In the genomic region with DNA sequence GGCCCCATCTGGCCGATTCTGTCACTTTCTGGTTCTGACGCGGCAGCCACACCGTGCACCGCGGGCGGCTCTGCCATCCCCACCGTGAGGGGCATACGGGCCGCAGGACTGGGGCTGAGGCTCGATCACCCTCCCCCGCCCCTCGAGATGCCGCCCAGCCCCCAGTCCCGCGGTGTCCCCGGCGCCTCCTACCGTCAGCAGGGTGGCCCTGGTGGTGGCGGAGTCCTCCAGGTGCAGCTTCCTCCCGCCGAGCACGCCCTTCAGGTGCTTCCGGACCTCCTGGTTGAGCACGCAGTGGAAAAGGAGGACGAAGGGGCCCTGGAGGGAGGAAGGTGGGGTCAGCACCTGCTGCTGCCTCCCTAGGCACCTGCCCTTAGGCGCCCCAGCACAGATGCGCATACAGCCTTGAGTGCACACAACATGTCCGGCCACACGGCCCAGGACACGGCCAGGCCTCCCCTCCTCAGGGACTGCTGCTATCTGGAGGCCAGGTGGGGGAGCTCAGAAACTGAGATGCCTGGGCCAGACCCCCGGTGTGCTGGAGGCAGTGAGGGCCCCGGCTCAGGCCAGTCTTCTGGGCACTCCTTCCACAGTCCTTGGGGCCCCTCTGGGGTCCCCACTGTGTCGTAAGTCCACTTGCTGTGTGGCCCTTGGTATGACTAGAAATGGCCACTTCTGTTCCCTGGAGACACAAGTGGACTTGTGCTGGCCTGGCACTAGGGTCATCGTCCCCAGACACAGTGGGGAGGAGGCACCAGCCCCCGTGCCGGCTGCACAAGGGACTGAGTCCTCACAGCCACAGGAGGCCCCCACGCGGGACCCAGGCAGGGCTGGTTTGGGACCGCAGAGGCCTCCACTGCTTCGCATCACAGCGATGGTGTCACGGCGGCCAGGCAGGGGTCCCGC, we compare ENCODE assay signal across 12 cellular contexts. TPM values are rescaled to one million over a fixed set of nuclear protein-coding genes. Genes with fewer than 3 reads are reported as not detected.
DNase-seq lines count a peak whose midpoint lies in the region; ATAC-seq and TF ChIP-seq lines count a peak whose summit lies in the region.
"Had no signal": no experiment of that assay in that cellular context is flagged by ENCODE, and none has a peak within 500 bp of the region (broad histone marks: within the 10 kb centered on the region; RNA-seq: fewer than 3 reads in every experiment).

No MANE protein-coding gene starts in this region.

- peaks cover 9% of the 10 kb centered on the region for H3K27me3 Mint-ChIP-seq in activated T-cell treated with anti-CD3 and anti-CD28 coated beads, Interleukin-2, amount 50 U/mL, for 72 hours (ENCODE audit: low read depth)
- no peaks in the 10 kb centered on the region for H3K27me3 Mint-ChIP-seq in activated T-helper 17 cell treated with anti-CD3 and anti-CD28 coated beads, Interleukin-2, amount 50 U/mL, for 72 hours

- no peaks in the 10 kb centered on the region for H3K36me3 Mint-ChIP-seq in activated T-cell treated with anti-CD3 and anti-CD28 coated beads, Interleukin-2, amount 50 U/mL, for 72 hours (ENCODE audit: insufficient read depth in 2 of 2)
- H3K36me3 Mint-ChIP-seq in activated T-helper 17 cell treated with anti-CD3 and anti-CD28 coated beads, Interleukin-2, amount 50 U/mL, for 72 hours (ENCODE audit: low read depth): no peaks in the 10 kb centered on the region

- H3K27ac Mint-ChIP-seq in activated T-cell treated with anti-CD3 and anti-CD28 coated beads, Interleukin-2, amount 50 U/mL, for 72 hours: no peak overlapping the region
- H3K27ac Mint-ChIP-seq in activated T-helper 17 cell treated with anti-CD3 and anti-CD28 coated beads, Interleukin-2, amount 50 U/mL, for 72 hours: no peak overlapping the region

- H3K9me3 Mint-ChIP-seq in activated T-cell treated with anti-CD3 and anti-CD28 coated beads, Interleukin-2, amount 50 U/mL, for 72 hours: no peaks in the 10 kb centered on the region
- no peaks in the 10 kb centered on the region for H3K9me3 Mint-ChIP-seq in activated T-helper 17 cell treated with anti-CD3 and anti-CD28 coated beads, Interleukin-2, amount 50 U/mL, for 72 hours

- H3K9me3 ChIP-seq in spleen: no peaks in the 10 kb centered on the region
- H3K9me3 ChIP-seq: heart right ventricle had no signal

- H3K4me3 ChIP-seq in H7 (ENCODE audit: insufficient read depth, low read depth, low read length) (no peak overlapping the region), spleen (peak overlapping the region in 2 of 8 donors; percentile 20 to 52), brain microvascular endothelial cell (ENCODE audit: low read depth, low read length) (no peak overlapping the region), lower leg skin (ENCODE audit: low read depth, poor library complexity, severe bottlenecking) (no peak overlapping the region)
- H3K4me3 ChIP-seq: heart right ventricle, lung had no signal

- H3K36me3 ChIP-seq in H7 (replicated peaks; ENCODE audit: control insufficient read depth, insufficient read depth, low read length): no peaks in the 10 kb centered on the region
- H3K36me3 ChIP-seq in spleen: peaks cover 0 to 30% (median 0%) of the 10 kb centered on the region in 6 donors
- H3K36me3 ChIP-seq in brain microvascular endothelial cell (replicated peaks): no peaks in the 10 kb centered on the region
- H3K36me3 ChIP-seq: heart right ventricle had no signal

- TF ChIP-seq POLR2A in spleen (IDR thresholded peaks at IDR 0.05): no peak
- no peak for TF ChIP-seq POLR2A in lower leg skin (IDR thresholded peaks at IDR 0.05)

- no peak for DNase-seq in activated T-cell treated with anti-CD3 and anti-CD28 coated beads, Interleukin-2, amount 50 U/mL, for 72 hours
- DNase-seq in activated T-cell treated with anti-CD3 and anti-CD28 coated beads for 4 hours (no peak), H7 (peak; percentile 81), spleen (peak; percentile 80), brain microvascular endothelial cell (no peak), lower leg skin (ENCODE audit: low spot score in 2 of 2) (no peak)
- DNase-seq: NCI-H2107 had no signal

- peak; percentile 10 to 30 for ATAC-seq in activated T-cell treated with anti-CD3 and anti-CD28 coated beads, Interleukin-2, amount 50 U/mL, for 72 hours (replicated peaks in 1 of 2)
- peak; percentile 54 for ATAC-seq in activated T-helper 17 cell treated with anti-CD3 and anti-CD28 coated beads, Interleukin-2, amount 50 U/mL, for 72 hours (replicated peaks)
- ATAC-seq in HG02642 (IDR thresholded peaks at IDR 0.05; ENCODE audit: poor library complexity, unreplicated experiment): no peak

- H3K4me3 Mint-ChIP-seq in activated T-cell treated with anti-CD3 and anti-CD28 coated beads, Interleukin-2, amount 50 U/mL, for 72 hours: no peak overlapping the region
- H3K4me3 Mint-ChIP-seq in activated T-helper 17 cell treated with anti-CD3 and anti-CD28 coated beads, Interleukin-2, amount 50 U/mL, for 72 hours: peak overlapping the region; percentile 66

- in situ Hi-C loops in brain microvascular endothelial cell (cut with HindIII; ENCODE audit: low pct_ligation_motif_present, low sequenced_read_pairs): no loop called here

- WGBS in spleen, 5 donors: 51 to 74% (median 59%) methylated on average over 36 to 45 of the region's 45 CpGs
- WGBS in lower leg skin, 2 donors: 77 to 79% methylated on average over 34 to 40 of the region's 45 CpGs

- H3K4me1 Mint-ChIP-seq in activated T-cell treated with anti-CD3 and anti-CD28 coated beads, Interleukin-2, amount 50 U/mL, for 72 hours (ENCODE audit: low read depth): peaks cover 21% of the 10 kb centered on the region
- H3K4me1 Mint-ChIP-seq in activated T-helper 17 cell treated with anti-CD3 and anti-CD28 coated beads, Interleukin-2, amount 50 U/mL, for 72 hours: peaks cover 19% of the 10 kb centered on the region

- intact Hi-C loops in spleen (cut with DNase I; ENCODE audit: low total_unique reads) (loop anchor here (5.0 kb wide), 1 partner anchor 175 kb away; no protein-coding TSS in a partner anchor), lower leg skin (cut with DNase I; ENCODE audit: low total_unique reads) (loop anchor here (5.0 kb wide), 1 partner anchor 175 kb away; no protein-coding TSS in a partner anchor)

- peaks cover 0 to 23% (median 8%) of the 10 kb centered on the region in 6 donors for H3K4me1 ChIP-seq in spleen
- H3K4me1 ChIP-seq: heart right ventricle, parathyroid adenoma had no signal

- no peak for TF ChIP-seq CTCF in spleen (IDR thresholded peaks at IDR 0.05 in 8 of 11, conservative IDR thresholded peaks at IDR 0.05 in 3 of 11)
- no peak for TF ChIP-seq CTCF in brain microvascular endothelial cell (IDR thresholded peaks at IDR 0.05; ENCODE audit: low read depth, low read length, missing control alignments)
- TF ChIP-seq CTCF in lower leg skin (IDR thresholded peaks at IDR 0.05): no peak

- H3K27me3 ChIP-seq in H7 (ENCODE audit: control insufficient read depth, insufficient read depth, low read length) (no peaks in the 10 kb centered on the region), spleen (replicated peaks in 1 of 7) (peaks cover 0 to 41% (median 12%) of the 10 kb centered on the region in 7 donors), brain microvascular endothelial cell (replicated peaks) (no peaks in the 10 kb centered on the region)

- H3K27ac ChIP-seq in spleen (peak overlapping the region in 1 of 8 donors; percentile 47), brain microvascular endothelial cell (no peak overlapping the region)
- H3K27ac ChIP-seq: heart right ventricle, parathyroid adenoma had no signal

RNA-seq across cellular contexts. Expression of gene TRMU, which starts 31.5 kb away (rescaled TPM):
- total RNA-seq in activated T-cell treated with anti-CD3 and anti-CD28 coated beads, Interleukin-2, amount 50 U/mL, for 72 hours: 10 to 100 TPM; 65.3 to 69.7 TPM
- total RNA-seq in H7 (2014; rRNA removed; shearing (Covaris generic)): 72.9 and 76.2 TPM in 2 replicates
- total RNA-seq in activated T-helper 17 cell treated with anti-CD3 and anti-CD28 coated beads, Interleukin-2, amount 50 U/mL, for 72 hours: 10 to 100 TPM; 92.0 to 92.2 TPM
- total RNA-seq in spleen (10 to 100 TPM; 43.1 to 59.6 (median 49.8) TPM), lower leg skin (10 to 100 TPM; 26.8 to 43.5 (median 32.7) TPM)
- polyA plus RNA-seq in spleen: 10 to 100 TPM; 23.7 to 32.4 (median 25.0) TPM

Comparison
In these comparisons a context has a peak if more than half of its experiments do, and no peak if none do; other contexts are left out.
1. DNase-seq: peak in H7 (single experiment) and spleen (single experiment); none in activated T-cell treated with anti-CD3 and anti-CD28 coated beads, Interleukin-2, amount 50 U/mL, for 72 hours (0 of 2), activated T-cell treated with anti-CD3 and anti-CD28 coated beads for 4 hours (single experiment), brain microvascular endothelial cell (single experiment) and lower leg skin (0 of 2).